In genomic region chr14:83556065-83556464, GRCh38 we compare ENCODE assay signal across 20 cellular contexts.
"Had no signal": no experiment of that assay in that cellular context is flagged by ENCODE, and none has a peak within 500 bp of the region (broad histone marks: within the 10 kb centered on the region; RNA-seq: fewer than 3 reads in every experiment).

No MANE protein-coding gene starts in this region.

- H3K9me3 ChIP-seq: esophagus muscularis mucosa, thoracic aorta, upper lobe of left lung had no signal

- H3K27ac ChIP-seq: esophagus muscularis mucosa, thoracic aorta, upper lobe of left lung, WERI-Rb-1 had no signal

- ATAC-seq: activated T-helper 17 cell treated with anti-CD3 and anti-CD28 coated beads, Interleukin-2, amount 50 U/mL, for 72 hours; left lobe of liver; stimulated activated naive B cell treated with anti-CD40 and anti-IgM and Interleukin-4, amounts not matched to agents 10 μg/mL and 1 μg/mL and 100 μg/mL, for 72 hours; T-helper 17 cell had no signal

- H3K36me3 ChIP-seq: esophagus muscularis mucosa, thoracic aorta, upper lobe of left lung, WERI-Rb-1 had no signal

- H3K27me3 ChIP-seq: esophagus muscularis mucosa, upper lobe of left lung had no signal

- H3K4me1 ChIP-seq: esophagus muscularis mucosa, upper lobe of left lung had no signal

- DNase-seq: activated CD4-positive, alpha-beta T cell treated with anti-CD3 and anti-CD28 coated beads for 1 hour; activated CD4-positive, alpha-beta T cell treated with anti-CD3 and anti-CD28 coated beads, Interleukin-2, amount 50 U/mL, for 48 hours; activated naive CD4-positive, alpha-beta T cell treated with Interleukin-2 at 50 U/mL for 16 hours; activated naive CD8-positive, alpha-beta T cell treated with anti-CD3 and anti-CD28 coated beads, Interleukin-2, amount 10 ng/mL, durations not matched to agents 7 days and 5 days; anterior cingulate cortex; effector memory CD4-positive, alpha-beta T cell; head of caudate nucleus; kidney; nucleus accumbens; posterior cingulate gyrus; retina; stimulated activated naive B cell treated with anti-CD40 and anti-IgM and Interleukin-4, amounts not matched to agents 10 μg/mL and 1 μg/mL and 100 μg/mL, for 72 hours; T-helper 17 cell; upper lobe of left lung; WERI-Rb-1 had no signal

- H3K4me3 ChIP-seq: esophagus muscularis mucosa, lung, thoracic aorta, upper lobe of left lung had no signal
